6 cellular contexts compared by ENCODE assay signal in genomic region chr2:85323988-85324367, GRCh38. TPM values are rescaled to one million over a fixed set of nuclear protein-coding genes. Genes with fewer than 3 reads are reported as not detected.
DNase-seq lines count a peak whose midpoint lies in the region; ATAC-seq and TF ChIP-seq lines count a peak whose summit lies in the region.
"Not testable (repeated sequence)": the region's sequence is repeated elsewhere in the genome, so short reads cannot be mapped to it uniquely, and the experiment has no call there.

No MANE protein-coding gene starts in this region.

- intact Hi-C loops in activated B cell treated with CpG ODN at 0.5 μM for 24 hours (cut with micrococcal nuclease) = loop anchor here (10.0 kb wide), 2 partner anchors 1241 to 1301 kb away; partner anchors contain the start of genes CHMP3 and RNF103
- intact Hi-C loops in activated T-helper 2 cell treated with anti-CD3 and anti-CD28 coated beads, Interferon-gamma antibody, Interleukin-2, Interleukin-4, amounts not matched to agents 10 μg/mL and 5 μg/mL and 100 μg/mL, durations not matched to agents 14 hours and 24 hours and 36 hours (cut with micrococcal nuclease) = not testable (repeated sequence)

- H3K4me3 ChIP-seq in CD8-positive, alpha-beta memory T cell (ENCODE audit: low read length) = peak overlapping the region; percentile 0
- H3K4me3 ChIP-seq in subcutaneous abdominal adipose tissue (ENCODE audit: low read depth in 1 of 5, low read length in 5 of 5) = peak overlapping the region in 3 of 5 donors; percentile 9 to 32 (median 25)

- peak overlapping the region in 1 of 5 donors; percentile 41 for H3K9ac ChIP-seq in subcutaneous abdominal adipose tissue (ENCODE audit: low read length in 5 of 5)

- not testable (repeated sequence) for H3K9me3 ChIP-seq in CD8-positive, alpha-beta memory T cell (ENCODE audit: low read length); subcutaneous abdominal adipose tissue (ENCODE audit: control insufficient read depth in 5 of 5, low read length in 5 of 5)

- POLR2A ChIA-PET in CD8-positive, alpha-beta memory T cell (lab: Charles Lee) = interaction anchor here (0.6 to 1.5 kb wide), 3 partner anchors 10 to 861 kb away, joined by 4 to 14 read pairs (median 8); no protein-coding TSS in a partner anchor
- POLR2A ChIA-PET in activated B cell treated with CpG ODN at 0.5 μM for 24 hours (lab: Charles Lee) = interaction anchor here (0.7 kb wide), 2 partner anchors 272 to 374 kb away, joined by 4 to 5 read pairs; partner anchors contain the start of gene RNF181

- CTCF ChIA-PET in CD8-positive, alpha-beta memory T cell (lab: Charles Lee) = interaction anchor here (1.2 to 1.6 kb wide), 4 partner anchors 10 to 216 kb away, joined by 3 to 5 read pairs (median 4); no protein-coding TSS in a partner anchor
- CTCF ChIA-PET in activated B cell treated with CpG ODN at 0.5 μM for 24 hours (lab: Charles Lee) = interaction anchor here (1.0 kb wide), 1 partner anchor 313 kb away, joined by 3 read pairs; no protein-coding TSS in a partner anchor

- peaks cover 73 to 74% (median 73%) of the 10 kb centered on the region in 3 donors for H3K4me1 Mint-ChIP-seq in CD8-positive, alpha-beta memory T cell
- H3K4me1 Mint-ChIP-seq in activated B cell treated with CpG ODN at 0.5 μM for 24 hours (peaks cover 89% of the 10 kb centered on the region), naive B cell (peaks cover 72 to 95% (median 94%) of the 10 kb centered on the region in 3 donors)
- H3K4me1 Mint-ChIP-seq in activated T-helper 2 cell treated with anti-CD3 and anti-CD28 coated beads, Interferon-gamma antibody, Interleukin-2, Interleukin-4, amounts not matched to agents 10 μg/mL and 5 μg/mL and 100 μg/mL, durations not matched to agents 14 hours and 24 hours and 36 hours (ENCODE audit: low read depth) = peaks cover 61% of the 10 kb centered on the region
- peaks cover 93% of the 10 kb centered on the region for H3K4me1 Mint-ChIP-seq in central memory CD8-positive, alpha-beta T cell

- peaks cover 28 to 92% (median 39%) of the 10 kb centered on the region in 3 donors for H3K36me3 Mint-ChIP-seq in CD8-positive, alpha-beta memory T cell
- H3K36me3 Mint-ChIP-seq in activated B cell treated with CpG ODN at 0.5 μM for 24 hours (ENCODE audit: low read depth) = peaks cover 89% of the 10 kb centered on the region
- peaks cover 86% of the 10 kb centered on the region for H3K36me3 Mint-ChIP-seq in activated T-helper 2 cell treated with anti-CD3 and anti-CD28 coated beads, Interferon-gamma antibody, Interleukin-2, Interleukin-4, amounts not matched to agents 10 μg/mL and 5 μg/mL and 100 μg/mL, durations not matched to agents 14 hours and 24 hours and 36 hours (ENCODE audit: low read depth)
- H3K36me3 Mint-ChIP-seq in central memory CD8-positive, alpha-beta T cell (ENCODE audit: insufficient read depth) = peaks cover 91% of the 10 kb centered on the region
- peaks cover 30 to 41% of the 10 kb centered on the region in 2 donors for H3K36me3 Mint-ChIP-seq in naive B cell

- not testable (repeated sequence) for H3K27ac ChIP-seq in CD8-positive, alpha-beta memory T cell (ENCODE audit: low read depth, low read length); subcutaneous abdominal adipose tissue (ENCODE audit: low read depth, low read length)

- H3K4me3 Mint-ChIP-seq in CD8-positive, alpha-beta memory T cell = peak overlapping the region; percentile 92 to 100 (median 99)
- H3K4me3 Mint-ChIP-seq in activated B cell treated with CpG ODN at 0.5 μM for 24 hours (peak overlapping the region; percentile 28), naive B cell (peak overlapping the region in 7 of 8 donors; percentile 24 to 99 (median 39))
- peak overlapping the region; percentile 100 for H3K4me3 Mint-ChIP-seq in activated T-helper 2 cell treated with anti-CD3 and anti-CD28 coated beads, Interferon-gamma antibody, Interleukin-2, Interleukin-4, amounts not matched to agents 10 μg/mL and 5 μg/mL and 100 μg/mL, durations not matched to agents 14 hours and 24 hours and 36 hours (ENCODE audit: low read depth)
- H3K4me3 Mint-ChIP-seq in central memory CD8-positive, alpha-beta T cell = peak overlapping the region; percentile 91

- TF ChIP-seq CTCF in activated B cell treated with CpG ODN at 0.5 μM for 24 hours (IDR thresholded peaks at IDR 0.05) = not testable (repeated sequence)

- H3K27me3 Mint-ChIP-seq in CD8-positive, alpha-beta memory T cell; activated B cell treated with CpG ODN at 0.5 μM for 24 hours; activated T-helper 2 cell treated with anti-CD3 and anti-CD28 coated beads, Interferon-gamma antibody, Interleukin-2, Interleukin-4, amounts not matched to agents 10 μg/mL and 5 μg/mL and 100 μg/mL, durations not matched to agents 14 hours and 24 hours and 36 hours (ENCODE audit: low read depth); central memory CD8-positive, alpha-beta T cell; naive B cell: not testable (repeated sequence)

- peaks cover 74% of the 10 kb centered on the region for H3K4me1 ChIP-seq in CD8-positive, alpha-beta memory T cell (ENCODE audit: insufficient read depth, low read length)
- peaks cover 14 to 62% (median 52%) of the 10 kb centered on the region in 5 donors for H3K4me1 ChIP-seq in subcutaneous abdominal adipose tissue (ENCODE audit: control insufficient read depth in 5 of 5, insufficient read depth in 5 of 5, low read length in 5 of 5)

- not testable (repeated sequence) for DNase-seq in CD8-positive, alpha-beta memory T cell; activated B cell treated with CpG ODN at 0.5 μM for 24 hours; activated T-helper 2 cell treated with anti-CD3 and anti-CD28 coated beads, Interferon-gamma antibody, Interleukin-2, Interleukin-4, amounts not matched to agents 10 μg/mL and 5 μg/mL and 100 μg/mL, durations not matched to agents 14 hours and 24 hours and 36 hours (ENCODE audit: low spot score); central memory CD8-positive, alpha-beta T cell (ENCODE audit: low spot score in 2 of 2); naive B cell

- H3K27ac Mint-ChIP-seq in CD8-positive, alpha-beta memory T cell = peak overlapping the region; percentile 52 to 100 (median 96)
- not testable (repeated sequence) for H3K27ac Mint-ChIP-seq in activated B cell treated with CpG ODN at 0.5 μM for 24 hours; activated T-helper 2 cell treated with anti-CD3 and anti-CD28 coated beads, Interferon-gamma antibody, Interleukin-2, Interleukin-4, amounts not matched to agents 10 μg/mL and 5 μg/mL and 100 μg/mL, durations not matched to agents 14 hours and 24 hours and 36 hours
- peak overlapping the region; percentile 23 for H3K27ac Mint-ChIP-seq in central memory CD8-positive, alpha-beta T cell (ENCODE audit: low read depth)
- H3K27ac Mint-ChIP-seq in naive B cell = peak overlapping the region in 2 of 6 donors; percentile 44 to 87

- H3K9me3 Mint-ChIP-seq in CD8-positive, alpha-beta memory T cell; activated B cell treated with CpG ODN at 0.5 μM for 24 hours; activated T-helper 2 cell treated with anti-CD3 and anti-CD28 coated beads, Interferon-gamma antibody, Interleukin-2, Interleukin-4, amounts not matched to agents 10 μg/mL and 5 μg/mL and 100 μg/mL, durations not matched to agents 14 hours and 24 hours and 36 hours; central memory CD8-positive, alpha-beta T cell; naive B cell: not testable (repeated sequence)

- ATAC-seq in activated B cell treated with CpG ODN at 0.5 μM for 24 hours (ENCODE audit: low read depth); central memory CD8-positive, alpha-beta T cell (replicated peaks; ENCODE audit: extremely low read depth, poor library complexity, severe bottlenecking); naive B cell (ENCODE audit: low read depth in 2 of 2): not testable (repeated sequence)

- not testable (repeated sequence) for H3K27me3 ChIP-seq in CD8-positive, alpha-beta memory T cell (ENCODE audit: insufficient read depth, low read length, poor library complexity, severe bottlenecking); subcutaneous abdominal adipose tissue (ENCODE audit: control insufficient read depth in 5 of 5, insufficient read depth in 4 of 5, low read length in 5 of 5)

- H3K36me3 ChIP-seq in CD8-positive, alpha-beta memory T cell (ENCODE audit: insufficient read depth, low read length) = peaks cover 60% of the 10 kb centered on the region
- H3K36me3 ChIP-seq in subcutaneous abdominal adipose tissue (ENCODE audit: control insufficient read depth in 5 of 5, insufficient read depth in 5 of 5, low read length in 5 of 5) = peaks cover 12 to 50% (median 49%) of the 10 kb centered on the region in 5 donors

RNA-seq across cellular contexts. Expression of gene TGOLN2, which starts 3.8 kb away (rescaled TPM):
- total RNA-seq in CD8-positive, alpha-beta memory T cell = 10 to 100 TPM; 93.4 to 95.6 TPM
- polyA plus RNA-seq in CD8-positive, alpha-beta memory T cell = 55.9 TPM
- total RNA-seq in activated B cell treated with CpG ODN at 0.5 μM for 24 hours = 103 and 119 TPM in 2 replicates
- total RNA-seq in activated T-helper 2 cell treated with anti-CD3 and anti-CD28 coated beads, Interferon-gamma antibody, Interleukin-2, Interleukin-4, amounts not matched to agents 10 μg/mL and 5 μg/mL and 100 μg/mL, durations not matched to agents 14 hours and 24 hours and 36 hours = 94.0 and 96.5 TPM in 2 replicates
- polyA plus RNA-seq in naive B cell (ENCODE audit: low read depth in 6 of 6) = 10 to 100 TPM; 45.5 to 94.8 (median 77.3) TPM

RNA-seq across cellular contexts. Expression of gene RETSAT, which starts 30.4 kb away (rescaled TPM):
- 10 to 100 TPM; 33.4 to 36.0 TPM for total RNA-seq in CD8-positive, alpha-beta memory T cell
- 23.7 TPM for polyA plus RNA-seq in CD8-positive, alpha-beta memory T cell
- total RNA-seq in activated B cell treated with CpG ODN at 0.5 μM for 24 hours = 16.9 and 17.1 TPM in 2 replicates
- total RNA-seq in activated T-helper 2 cell treated with anti-CD3 and anti-CD28 coated beads, Interferon-gamma antibody, Interleukin-2, Interleukin-4, amounts not matched to agents 10 μg/mL and 5 μg/mL and 100 μg/mL, durations not matched to agents 14 hours and 24 hours and 36 hours = 26.3 and 29.6 TPM in 2 replicates
- polyA plus RNA-seq in naive B cell (ENCODE audit: low read depth in 6 of 6) = 1 to 10 TPM; 4.4 to 8.7 (median 6.8) TPM

RNA-seq across cellular contexts. Expression of gene ELMOD3, which starts 30.6 kb away (rescaled TPM):
- 10 to 100 TPM; 13.6 to 14.4 TPM for total RNA-seq in CD8-positive, alpha-beta memory T cell
- polyA plus RNA-seq in CD8-positive, alpha-beta memory T cell = 12.2 TPM
- 19.2 and 25.4 TPM in 2 replicates for total RNA-seq in activated B cell treated with CpG ODN at 0.5 μM for 24 hours
- total RNA-seq in activated T-helper 2 cell treated with anti-CD3 and anti-CD28 coated beads, Interferon-gamma antibody, Interleukin-2, Interleukin-4, amounts not matched to agents 10 μg/mL and 5 μg/mL and 100 μg/mL, durations not matched to agents 14 hours and 24 hours and 36 hours = 17.0 and 18.9 TPM in 2 replicates
- 10 to 100 TPM in 5 of 6 donors, 1 to 10 TPM in 1; 9.8 to 23.1 (median 13.8) TPM for polyA plus RNA-seq in naive B cell (ENCODE audit: low read depth in 6 of 6)

Comparison
In these comparisons a context has a peak if more than half of its experiments do, and no peak if none do; other contexts are left out.
1. H3K4me3 Mint-ChIP-seq: peak in every context shown above with its lines; median percentile 100 in activated T-helper 2 cell treated with anti-CD3 and anti-CD28 coated beads, Interferon-gamma antibody, Interleukin-2, Interleukin-4, amounts not matched to agents 10 μg/mL and 5 μg/mL and 100 μg/mL, durations not matched to agents 14 hours and 24 hours and 36 hours; 99 in CD8-positive, alpha-beta memory T cell; 91 in central memory CD8-positive, alpha-beta T cell; 39 in naive B cell; 28 in activated B cell treated with CpG ODN at 0.5 μM for 24 hours.